In the genomic region with DNA sequence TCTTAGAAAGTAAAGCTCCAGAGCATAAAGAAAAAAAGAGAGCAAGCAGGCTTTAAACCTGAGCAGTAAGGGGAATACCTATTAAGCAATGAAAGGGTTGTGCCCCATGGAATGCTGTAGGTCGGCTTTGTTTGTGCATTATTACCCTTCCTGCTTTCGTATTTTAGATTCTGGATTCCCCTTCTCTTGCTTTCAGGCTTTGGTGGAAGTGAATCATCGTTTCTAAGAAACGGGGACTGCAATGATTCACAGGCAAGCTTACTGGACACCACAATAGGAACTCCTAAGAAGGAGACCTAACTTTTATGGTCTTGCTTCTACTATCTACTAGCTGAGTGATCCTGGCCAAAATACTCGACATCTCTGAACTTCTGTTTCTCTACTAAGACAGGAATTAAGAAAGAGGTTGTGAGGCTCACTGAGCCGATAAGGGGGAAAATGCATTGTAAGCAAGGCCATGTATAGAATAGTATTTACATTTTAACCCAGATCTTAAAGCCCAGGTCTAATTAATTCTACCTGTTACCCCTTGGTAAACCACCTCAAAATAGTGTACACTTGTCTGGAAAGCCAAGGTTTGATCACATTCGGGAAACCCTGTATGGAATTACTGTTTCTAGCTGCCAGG, we compare ENCODE assay signal across 8 cellular contexts. TPM values are rescaled to one million over a fixed set of nuclear protein-coding genes. Genes with fewer than 3 reads are reported as not detected.
DNase-seq lines count a peak whose midpoint lies in the region; ATAC-seq and TF ChIP-seq lines count a peak whose summit lies in the region.

No MANE protein-coding gene starts in this region.

- H3K4me1 Mint-ChIP-seq in nephron = peaks cover 5% of the 10 kb centered on the region
- H3K4me1 Mint-ChIP-seq in T-helper 17 cell = peaks cover 22% of the 10 kb centered on the region

- ATAC-seq in body of pancreas (peak; percentile 41), T-helper 17 cell (no peak)

- H3K4me3 ChIP-seq in GM12864 (ENCODE audit: low read depth, low read length) (peak overlapping the region; percentile 76), NB4 (ENCODE audit: low read depth, low read length) (peak overlapping the region; percentile 29), body of pancreas (no peak overlapping the region)

- peak overlapping the region in 1 of 4 donors; percentile 47 for H3K27ac ChIP-seq in body of pancreas

- H3K36me3 Mint-ChIP-seq in nephron (ENCODE audit: low read depth) = peaks cover 12% of the 10 kb centered on the region
- H3K36me3 Mint-ChIP-seq in T-helper 17 cell (ENCODE audit: low read depth) = peaks cover 2% of the 10 kb centered on the region

- H3K4me3 Mint-ChIP-seq in nephron = peak overlapping the region; percentile 67 to 78 (median 77)
- H3K4me3 Mint-ChIP-seq in T-helper 17 cell = no peak overlapping the region

- intact Hi-C loops in body of pancreas (cut with DNase I) = no loop called here

- TF ChIP-seq POLR2A in NB4 (IDR thresholded peaks at IDR 0.05; ENCODE audit: extremely low read depth, insufficient read length) = no peak
- no peak for TF ChIP-seq POLR2A in body of pancreas (IDR thresholded peaks at IDR 0.05)

- H3K27me3 ChIP-seq in body of pancreas = peaks cover 0 to 3% of the 10 kb centered on the region in 2 donors

- 50 to 56% methylated on average over 7 of the region's 7 CpGs for WGBS in body of pancreas, 2 donors

- no peaks in the 10 kb centered on the region for H3K9me3 Mint-ChIP-seq in nephron

- H3K4me1 ChIP-seq in body of pancreas = peaks cover 35% of the 10 kb centered on the region

- no peak overlapping the region for H3K27ac Mint-ChIP-seq in nephron
- H3K27ac Mint-ChIP-seq in T-helper 17 cell = no peak overlapping the region

- H3K27me3 Mint-ChIP-seq in nephron (ENCODE audit: low read depth) = peaks cover 63% of the 10 kb centered on the region
- H3K27me3 Mint-ChIP-seq in T-helper 17 cell = peaks cover 45% of the 10 kb centered on the region

- no peak for TF ChIP-seq CTCF in GM12864 (IDR thresholded peaks at IDR 0.05; ENCODE audit: low read depth, low read length, missing control alignments)
- TF ChIP-seq CTCF in NB4 (IDR thresholded peaks at IDR 0.05; ENCODE audit: low read depth, low read length) = no peak
- no peak for TF ChIP-seq CTCF in body of pancreas (IDR thresholded peaks at IDR 0.05)
- TF ChIP-seq CTCF in nephron (IDR thresholded peaks at IDR 0.05; ENCODE audit: unreplicated experiment in 3 of 3) = no peak

- H3K9me3 ChIP-seq in body of pancreas = no peaks in the 10 kb centered on the region
- H3K9me3 ChIP-seq in T-helper 17 cell (ENCODE audit: control insufficient read depth, low read length, poor library complexity, severe bottlenecking) = no peaks in the 10 kb centered on the region

- peak; percentile 51 for DNase-seq in GM12864 (ENCODE audit: low read depth)
- DNase-seq in H4 (ENCODE audit: low spot score) = peak; percentile 77
- DNase-seq in NB4 (ENCODE audit: low read depth) = peak; percentile 92
- DNase-seq in body of pancreas = peak in 1 of 4 donors; percentile 18
- no peak for DNase-seq in T-helper 17 cell
- DNase-seq in activated CD8-positive, alpha-beta memory T cell treated with anti-CD3 and anti-CD28 coated beads, Interleukin-2, amount 50 U/mL, for 4 hours = no peak
- no peak for DNase-seq in NCI-H146 treated with DMSO at 0.1 percent for 48 hours (lab: John Stamatoyannopoulos, UW; ENCODE audit: unreplicated experiment)

- peaks cover 0 to 6% of the 10 kb centered on the region in 2 donors for H3K36me3 ChIP-seq in body of pancreas (replicated peaks in 1 of 2; ENCODE audit: insufficient read depth in 1 of 2, low read depth in 2 of 2)

RNA-seq across cellular contexts. Expression of gene BMAL2, which starts 1.2 kb away (rescaled TPM):
- total RNA-seq in H4 (2014; rRNA removed; shearing (Covaris generic)) = 10.7 and 14.7 TPM in 2 replicates
- total RNA-seq in body of pancreas (1 to 10 TPM; 2.6 to 4.3 TPM), T-helper 17 cell (1 to 10 TPM; 1.2 to 2.0 TPM)

Comparison
In these comparisons a context has a peak if more than half of its experiments do, and no peak if none do; other contexts are left out.
1. DNase-seq: peak in GM12864 (single experiment), H4 (single experiment) and NB4 (single experiment); none in T-helper 17 cell (0 of 3), activated CD8-positive, alpha-beta memory T cell treated with anti-CD3 and anti-CD28 coated beads, Interleukin-2, amount 50 U/mL, for 4 hours (single experiment) and NCI-H146 treated with DMSO at 0.1 percent for 48 hours (single experiment).
2. H3K4me3 ChIP-seq: peak in GM12864 (single experiment) and NB4 (single experiment); none in body of pancreas (0 of 2).